1 cellular context compared by ENCODE assay signal in genomic region chr13:113034451-113035208, GRCh38.
TF ChIP-seq lines count a peak whose summit lies in the region.

No MANE protein-coding gene starts in this region.

TF ChIP-seq in GM23338, 12 proteins besides CTCF, POLR2A, EP300 and RAD21 (continued from another document):
- no peak for TF ChIP-seq REST (IDR thresholded peaks at IDR 0.05; ENCODE audit: unreplicated experiment)
- no peak for TF ChIP-seq EZH2 (IDR thresholded peaks at IDR 0.05; ENCODE audit: low read depth, unreplicated experiment)
- TF ChIP-seq POLR2AphosphoS5 (IDR thresholded peaks at IDR 0.05; ENCODE audit: low read depth), result no peak
- no peak for TF ChIP-seq JUNB (IDR thresholded peaks at IDR 0.05; ENCODE audit: unreplicated experiment)
- no peak for TF ChIP-seq EZH2phosphoT487 (IDR thresholded peaks at IDR 0.05; ENCODE audit: unreplicated experiment)
- TF ChIP-seq ZNF114 (CRISPR knock-in tag; IDR thresholded peaks at IDR 0.05), result no peak
- TF ChIP-seq CREB1 (CRISPR knock-in tag; IDR thresholded peaks at IDR 0.05; ENCODE audit: low read depth), result no peak
- TF ChIP-seq NANOG (IDR thresholded peaks at IDR 0.05; ENCODE audit: borderline replicate concordance), result no peak
